8 cellular contexts compared by ENCODE assay signal in the genomic region with DNA sequence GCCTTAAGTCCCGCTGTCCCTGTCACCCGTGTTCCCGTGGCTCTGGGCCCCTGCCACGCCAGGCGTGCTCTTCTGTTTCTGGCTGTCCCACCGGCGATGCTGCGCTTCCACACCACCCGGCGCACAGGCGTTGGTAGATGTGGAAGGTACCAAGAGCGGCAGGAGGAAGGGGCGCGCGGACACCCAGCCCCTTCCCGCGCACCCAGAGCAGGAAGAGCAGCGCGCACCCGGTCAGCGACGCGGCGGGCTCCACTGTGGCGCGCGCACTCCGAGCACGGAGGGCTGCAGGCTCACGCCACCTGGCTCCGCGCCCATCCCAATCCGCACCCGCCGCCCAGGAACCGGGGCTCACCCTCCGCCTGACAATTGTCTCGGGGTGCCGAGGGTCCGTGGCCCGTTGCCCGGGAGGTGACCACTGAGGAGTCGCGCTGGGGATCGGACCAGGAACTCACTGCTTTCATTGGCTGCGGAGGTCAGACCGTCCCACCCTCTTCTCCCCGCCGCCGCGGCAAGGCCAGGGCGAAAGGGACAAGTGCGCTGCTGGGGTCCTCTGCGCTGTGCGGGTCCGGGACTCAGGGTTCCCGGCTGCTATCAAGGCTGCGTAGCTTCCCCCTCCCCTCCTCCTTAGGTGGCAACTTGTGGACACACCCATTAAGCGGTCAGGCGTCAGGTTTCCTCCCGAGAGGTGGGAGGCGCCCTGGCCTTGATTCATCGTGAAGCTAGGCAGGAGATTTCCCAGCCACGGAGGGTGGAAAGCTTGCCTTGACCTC.
DNase-seq lines count a peak whose midpoint lies in the region; ATAC-seq and TF ChIP-seq lines count a peak whose summit lies in the region.

No MANE protein-coding gene starts in this region.

- TF ChIP-seq CTCF in 22Rv1 (IDR thresholded peaks at IDR 0.05) = no peak
- TF ChIP-seq CTCF in gastroesophageal sphincter (IDR thresholded peaks at IDR 0.05) = no peak
- no peak for TF ChIP-seq CTCF in nephron progenitor cell (IDR thresholded peaks at IDR 0.05)

- H3K36me3 ChIP-seq in gastroesophageal sphincter = no peaks in the 10 kb centered on the region

- H3K36me3 Mint-ChIP-seq in activated T-helper 17 cell treated with anti-CD3 and anti-CD28 coated beads, Interleukin-2, amount 50 U/mL, for 72 hours (ENCODE audit: low read depth) = no peaks in the 10 kb centered on the region
- H3K36me3 Mint-ChIP-seq in nephron progenitor cell (ENCODE audit: low read depth) = no peaks in the 10 kb centered on the region

- WGBS in gastroesophageal sphincter (ENCODE audit: low coverage in 1 of 2), 2 donors = 0% methylated on average over 1 of the region's 64 CpGs; no CpG with 5 or more reads in 1 of the 2 donors

- H3K27me3 ChIP-seq in gastroesophageal sphincter = no peaks in the 10 kb centered on the region

- H3K4me1 ChIP-seq in gastroesophageal sphincter = peaks cover 0 to 12% (median 0%) of the 10 kb centered on the region in 3 donors

- H3K4me1 Mint-ChIP-seq in activated T-helper 17 cell treated with anti-CD3 and anti-CD28 coated beads, Interleukin-2, amount 50 U/mL, for 72 hours = peaks cover 4% of the 10 kb centered on the region
- peaks cover 35% of the 10 kb centered on the region for H3K4me1 Mint-ChIP-seq in nephron progenitor cell

- ATAC-seq in GM18505 (IDR thresholded peaks at IDR 0.05; ENCODE audit: unreplicated experiment) (peak; percentile 71), HG03196 (IDR thresholded peaks at IDR 0.05; ENCODE audit: unreplicated experiment) (peak; percentile 77), gastroesophageal sphincter (peak; percentile 53)
- peak; percentile 85 for ATAC-seq in activated T-helper 17 cell treated with anti-CD3 and anti-CD28 coated beads, Interleukin-2, amount 50 U/mL, for 72 hours (replicated peaks)

- no peak for TF ChIP-seq POLR2A in GM18505 (IDR thresholded peaks at IDR 0.05; ENCODE audit: borderline replicate concordance, extremely low read depth, insufficient read depth, insufficient read length)
- no peak for TF ChIP-seq POLR2A in gastroesophageal sphincter (IDR thresholded peaks at IDR 0.05)

- H3K9me3 Mint-ChIP-seq in activated T-helper 17 cell treated with anti-CD3 and anti-CD28 coated beads, Interleukin-2, amount 50 U/mL, for 72 hours = no peaks in the 10 kb centered on the region
- peaks cover 9% of the 10 kb centered on the region for H3K9me3 Mint-ChIP-seq in nephron progenitor cell

- no peaks in the 10 kb centered on the region for H3K27me3 Mint-ChIP-seq in activated T-helper 17 cell treated with anti-CD3 and anti-CD28 coated beads, Interleukin-2, amount 50 U/mL, for 72 hours
- peaks cover 3% of the 10 kb centered on the region for H3K27me3 Mint-ChIP-seq in nephron progenitor cell (ENCODE audit: low read depth, poor library complexity)

- H3K4me3 Mint-ChIP-seq in activated T-helper 17 cell treated with anti-CD3 and anti-CD28 coated beads, Interleukin-2, amount 50 U/mL, for 72 hours = peak overlapping the region; percentile 89
- peak overlapping the region; percentile 96 for H3K4me3 Mint-ChIP-seq in nephron progenitor cell

- no peak for TF ChIP-seq EP300 in gastroesophageal sphincter (IDR thresholded peaks at IDR 0.05)

- H3K27ac Mint-ChIP-seq in activated T-helper 17 cell treated with anti-CD3 and anti-CD28 coated beads, Interleukin-2, amount 50 U/mL, for 72 hours = peak overlapping the region; percentile 61
- H3K27ac Mint-ChIP-seq in nephron progenitor cell = peak overlapping the region; percentile 94

- H3K27ac ChIP-seq in 22Rv1 (peak overlapping the region; percentile 67), gastroesophageal sphincter (peak overlapping the region in 1 of 4 donors; percentile 61)

- peak overlapping the region; percentile 34 to 70 for H3K4me3 ChIP-seq in gastroesophageal sphincter

- H3K9me3 ChIP-seq in gastroesophageal sphincter = no peaks in the 10 kb centered on the region

- DNase-seq in NCI-H748 treated with DMSO at 0.1 percent for 48 hours (lab: John Stamatoyannopoulos, UW) (peak; percentile 63), nephron progenitor cell (peak; percentile 82), globus pallidus (ENCODE audit: low spot score) (no peak)
